6 cellular contexts compared by ENCODE assay signal in the genomic region with DNA sequence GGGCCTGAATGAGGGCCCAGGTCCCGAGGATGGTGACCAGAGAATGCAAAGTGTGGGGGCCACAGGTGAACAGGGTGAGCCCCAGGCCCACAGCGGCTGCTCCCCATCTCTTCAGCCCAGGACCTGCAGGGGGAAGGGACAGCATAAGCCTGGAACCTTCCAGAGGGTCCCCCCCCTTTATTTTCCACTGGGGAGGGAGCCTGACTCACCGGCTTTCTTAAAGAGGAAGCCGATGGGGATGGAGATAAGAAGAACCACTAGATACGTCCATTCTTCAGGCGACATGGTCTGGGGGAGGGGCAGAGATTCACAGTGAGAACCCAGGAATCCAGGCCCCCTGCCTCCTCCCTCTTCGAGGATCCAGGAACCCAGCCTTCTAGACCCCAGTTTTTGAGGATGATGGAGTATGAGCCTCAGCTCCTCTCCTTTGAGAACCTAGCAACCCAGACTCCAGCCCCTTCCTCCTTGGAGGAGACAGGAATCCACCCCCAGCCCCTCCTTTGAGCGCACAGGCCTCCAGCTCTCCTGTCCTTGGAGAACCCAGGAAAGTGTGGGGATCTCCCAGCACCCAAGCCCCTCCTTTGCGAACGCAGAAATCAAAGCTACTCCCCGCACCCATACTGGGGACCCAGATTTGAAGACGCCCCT. TPM values are rescaled to one million over a fixed set of nuclear protein-coding genes. Genes with fewer than 3 reads are reported as not detected.
A peak's percentile ranks its signal among the peaks of the same experiment; 100 is the strongest.
DNase-seq lines count a peak whose midpoint lies in the region; ATAC-seq and TF ChIP-seq lines count a peak whose summit lies in the region.

No MANE protein-coding gene starts in this region.

- H3K27ac ChIP-seq in esophagus squamous epithelium, result peak overlapping the region; percentile 90 to 99 (median 97)

- peak; percentile 60 for DNase-seq in T-helper 22 cell (ENCODE audit: low read depth)
- no peak for DNase-seq in esophagus squamous epithelium (lab: John Stamatoyannopoulos, UW)
- peak; percentile 65 to 71 for DNase-seq in stimulated activated CD4-positive, alpha-beta T cell treated with anti-CD3 and anti-CD28 coated beads, Interleukin-2, amount 100 ng/mL, for 24 hours

- 9 to 31% methylated on average over 8 to 9 of the region's 12 CpGs for WGBS in esophagus squamous epithelium, 2 donors

- no peak for TF ChIP-seq POLR2A in esophagus squamous epithelium (IDR thresholded peaks at IDR 0.05)

- H3K4me3 ChIP-seq in GM08714 (ENCODE audit: low read length) (peak overlapping the region; percentile 66), esophagus squamous epithelium (peak overlapping the region; percentile 75 to 95 (median 87))

- H3K36me3 ChIP-seq in esophagus squamous epithelium, result peaks cover 0 to 40% (median 3%) of the 10 kb centered on the region in 3 donors

- peaks cover 16 to 38% (median 22%) of the 10 kb centered on the region in 3 donors for H3K4me1 ChIP-seq in esophagus squamous epithelium

- no peak for TF ChIP-seq CTCF in esophagus squamous epithelium (IDR thresholded peaks at IDR 0.05)

- H3K9me3 ChIP-seq in esophagus squamous epithelium, result no peaks in the 10 kb centered on the region

- intact Hi-C loops in esophagus squamous epithelium (cut with DNase I), result no loop called here

- ATAC-seq in GM19023 (IDR thresholded peaks at IDR 0.05; ENCODE audit: unreplicated experiment) (no peak), GM19467 (IDR thresholded peaks at IDR 0.05; ENCODE audit: unreplicated experiment) (no peak)

- H3K27me3 ChIP-seq in esophagus squamous epithelium, result no peaks in the 10 kb centered on the region

RNA-seq across cellular contexts. Expression of a gene that starts 1.0 kb away (rescaled TPM):
- 10 to 100 TPM; 32.2 to 56.2 (median 40.8) TPM for total RNA-seq in esophagus squamous epithelium

RNA-seq across cellular contexts. Expression of a gene that starts 2.8 kb away (rescaled TPM):
- total RNA-seq in esophagus squamous epithelium, result 10 to 100 TPM; 56.1 to 70.9 (median 64.4) TPM

RNA-seq across cellular contexts. Expression of a gene that starts 12.3 kb away (rescaled TPM):
- 1,000 to 10,000 TPM; 1,466 to 2,803 (median 2,105) TPM for total RNA-seq in esophagus squamous epithelium

RNA-seq across cellular contexts. Expression of a gene that starts 15.4 kb away (rescaled TPM):
- total RNA-seq in esophagus squamous epithelium, result 10 to 100 TPM in 3 of 4 donors, 1 to 10 TPM in 1; 4.0 to 45.6 (median 17.5) TPM

RNA-seq across cellular contexts. Expression of a gene that starts 28.8 kb away (rescaled TPM):
- 1 to 10 TPM; 1.7 to 4.7 (median 4.3) TPM for total RNA-seq in esophagus squamous epithelium
